In the genomic region with DNA sequence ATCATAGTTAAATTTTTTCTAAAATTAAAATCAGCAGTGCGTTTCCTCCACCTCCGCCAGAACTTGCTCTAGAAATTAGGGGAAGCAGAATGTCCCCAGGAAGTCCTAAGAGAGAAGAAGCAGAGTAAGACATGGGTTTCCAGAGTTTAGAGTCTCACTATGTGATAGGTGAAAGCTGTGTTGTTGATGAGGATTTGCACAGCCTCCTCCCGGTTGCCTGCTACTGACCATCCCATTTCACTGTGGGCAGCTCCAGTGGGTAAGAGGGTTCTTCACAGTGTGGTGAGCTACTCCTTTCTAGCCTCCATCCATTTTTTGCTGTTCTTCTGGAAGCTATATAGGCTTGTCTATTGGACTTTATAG, we compare ENCODE assay signal across 10 cellular contexts. TPM values are rescaled to one million over a fixed set of nuclear protein-coding genes. Genes with fewer than 3 reads are reported as not detected.
DNase-seq lines count a peak whose midpoint lies in the region; TF ChIP-seq lines count a peak whose summit lies in the region.
"Had no signal": no experiment of that assay in that cellular context is flagged by ENCODE, and none has a peak within 500 bp of the region (broad histone marks: within the 10 kb centered on the region; RNA-seq: fewer than 3 reads in every experiment).

No MANE protein-coding gene starts in this region.

- peak overlapping the region; percentile 61 for H3K4me3 ChIP-seq in skeletal muscle satellite cell (ENCODE audit: low read length)
- H3K4me3 ChIP-seq in endodermal cell (ENCODE audit: low read length) = no peak overlapping the region

- DNase-seq in EL (peak; percentile 17), HT1080 (ENCODE audit: low read depth) (peak; percentile 1), G401 (ENCODE audit: low spot score) (no peak), GOT3 (lab: John Stamatoyannopoulos, UW) (no peak), endodermal cell (no peak), SIG-M5 treated with dmso at 0.1 percent for 504 hours (lab: John Stamatoyannopoulos, UW; ENCODE audit: unreplicated experiment) (no peak)
- DNase-seq: activated CD4-positive, CD25-positive, alpha-beta regulatory T cell; stimulated activated CD4-positive, alpha-beta T cell treated with anti-CD3 and anti-CD28 coated beads, Interleukin-4, amount 100 ng/mL, for 1 hour had no signal

- H3K27me3 Mint-ChIP-seq in dendritic cell treated with granulocyte-macrophage colony-stimulating factor and Interleukin-4, amounts not matched to agents 40 ng/mL and 50 ng/mL, for 4 days = peaks cover 7% of the 10 kb centered on the region
- no peaks in the 10 kb centered on the region for H3K27me3 Mint-ChIP-seq in endodermal cell (ENCODE audit: insufficient read depth)

- WGBS in endodermal cell (ENCODE audit: insufficient coverage in 1 of 2, insufficient read length in 1 of 2), 2 experiments = 94 to 100% methylated on average over 3 of the region's 3 CpGs

- peak overlapping the region; percentile 78 for H3K4me3 Mint-ChIP-seq in dendritic cell treated with granulocyte-macrophage colony-stimulating factor and Interleukin-4, amounts not matched to agents 40 ng/mL and 50 ng/mL, for 4 days
- no peak overlapping the region for H3K4me3 Mint-ChIP-seq in endodermal cell

- H3K9ac ChIP-seq in skeletal muscle satellite cell (ENCODE audit: low read depth, low read length) (peak overlapping the region; percentile 69), endodermal cell (ENCODE audit: extremely low read depth, low read length, poor library complexity, severe bottlenecking) (no peak overlapping the region)

- no peaks in the 10 kb centered on the region for H3K9me3 ChIP-seq in skeletal muscle satellite cell (replicated peaks; ENCODE audit: low read length)
- no peaks in the 10 kb centered on the region for H3K9me3 ChIP-seq in endodermal cell (ENCODE audit: control insufficient read depth, low read length)

- H3K27me3 ChIP-seq in skeletal muscle satellite cell (ENCODE audit: control insufficient read depth, insufficient read depth, low read length) (no peaks in the 10 kb centered on the region), endodermal cell (ENCODE audit: control insufficient read depth, insufficient read depth, low read length, poor library complexity, severe bottlenecking) (no peaks in the 10 kb centered on the region)

- H3K9me3 Mint-ChIP-seq in dendritic cell treated with granulocyte-macrophage colony-stimulating factor and Interleukin-4, amounts not matched to agents 40 ng/mL and 50 ng/mL, for 4 days = no peaks in the 10 kb centered on the region
- H3K9me3 Mint-ChIP-seq in endodermal cell = peaks cover 5% of the 10 kb centered on the region

- H3K36me3 ChIP-seq in skeletal muscle satellite cell (ENCODE audit: insufficient read depth, low read length) = no peaks in the 10 kb centered on the region
- H3K36me3 ChIP-seq in endodermal cell (ENCODE audit: control insufficient read depth, insufficient read depth, low read length) = no peaks in the 10 kb centered on the region

- no peaks in the 10 kb centered on the region for H3K36me3 Mint-ChIP-seq in dendritic cell treated with granulocyte-macrophage colony-stimulating factor and Interleukin-4, amounts not matched to agents 40 ng/mL and 50 ng/mL, for 4 days (ENCODE audit: low read depth)
- H3K36me3 Mint-ChIP-seq in endodermal cell (ENCODE audit: low read depth) = no peaks in the 10 kb centered on the region

- in situ Hi-C loops in G401 (cut with HindIII; ENCODE audit: low sequenced_read_pairs) = no loop called here

- no peak for TF ChIP-seq CTCF in endodermal cell (conservative IDR thresholded peaks at IDR 0.05)

- peak overlapping the region; percentile 94 for H3K27ac Mint-ChIP-seq in dendritic cell treated with granulocyte-macrophage colony-stimulating factor and Interleukin-4, amounts not matched to agents 40 ng/mL and 50 ng/mL, for 4 days
- no peak overlapping the region for H3K27ac Mint-ChIP-seq in endodermal cell

- peaks cover 71% of the 10 kb centered on the region for H3K4me1 Mint-ChIP-seq in dendritic cell treated with granulocyte-macrophage colony-stimulating factor and Interleukin-4, amounts not matched to agents 40 ng/mL and 50 ng/mL, for 4 days (ENCODE audit: low read depth)
- H3K4me1 Mint-ChIP-seq in endodermal cell = peaks cover 41% of the 10 kb centered on the region

- H3K4me2 ChIP-seq in skeletal muscle satellite cell (ENCODE audit: low read length) = peak overlapping the region; percentile 82

- H3K27ac ChIP-seq in endodermal cell (ENCODE audit: low read depth, low read length) = no peak overlapping the region

- intact Hi-C loops in dendritic cell treated with granulocyte-macrophage colony-stimulating factor and Interleukin-4, amounts not matched to agents 40 ng/mL and 50 ng/mL, for 4 days (cut with micrococcal nuclease) = loop anchor here (2.0 kb wide), 2 partner anchors 13 to 19 kb away; a partner anchor contains a TSS

- H3K4me1 ChIP-seq in skeletal muscle satellite cell (ENCODE audit: control insufficient read depth, insufficient read depth, low read length) = peaks cover 24% of the 10 kb centered on the region
- peaks cover 4% of the 10 kb centered on the region for H3K4me1 ChIP-seq in endodermal cell (ENCODE audit: control insufficient read depth, insufficient read depth, low read length)

RNA-seq across cellular contexts. Expression of a gene that starts 13.3 kb away (rescaled TPM):
- 12.4 and 14.0 TPM in 2 replicates for total RNA-seq in HT1080 (2014; rRNA removed; shearing (Covaris generic))
- polyA plus RNA-seq in HT1080 (2015; cell fraction: cytosol; rRNA removed) = 6.2 and 6.8 TPM in 2 replicates
- 3.4 and 4.4 TPM in 2 replicates for polyA plus RNA-seq in HT1080 (2015; cell fraction: nucleus; rRNA removed)
- total RNA-seq in skeletal muscle satellite cell (2012; rRNA removed) = 17.3 and 21.8 TPM in 2 replicates
- not detected in 2 replicates for total RNA-seq in G401 (2014; rRNA removed; shearing (Covaris generic))
- total RNA-seq in endodermal cell = 10 to 100 TPM; 15.3 to 16.3 TPM
- 16.6 TPM for polyA plus RNA-seq in endodermal cell (2013, experiment 1 of 2)
- 15.3 TPM for polyA plus RNA-seq in endodermal cell (2013, experiment 2 of 2)

Comparison
In these comparisons a context has a peak if more than half of its experiments do, and no peak if none do; other contexts are left out.
1. DNase-seq: peak in EL (single experiment) and HT1080 (single experiment); none in G401 (single experiment), GOT3 (single experiment), endodermal cell (single experiment) and SIG-M5 treated with dmso at 0.1 percent for 504 hours (single experiment).
2. RNA of a gene that starts 13.3 kb away (total RNA-seq): 15.3 to 16.3 TPM in endodermal cell and 12.4 to 14.0 TPM in HT1080; not detected in G401; every median in the first group is over 10 times any median in the second.